ENCODE assay signal across 8 cellular contexts in the genomic region with DNA sequence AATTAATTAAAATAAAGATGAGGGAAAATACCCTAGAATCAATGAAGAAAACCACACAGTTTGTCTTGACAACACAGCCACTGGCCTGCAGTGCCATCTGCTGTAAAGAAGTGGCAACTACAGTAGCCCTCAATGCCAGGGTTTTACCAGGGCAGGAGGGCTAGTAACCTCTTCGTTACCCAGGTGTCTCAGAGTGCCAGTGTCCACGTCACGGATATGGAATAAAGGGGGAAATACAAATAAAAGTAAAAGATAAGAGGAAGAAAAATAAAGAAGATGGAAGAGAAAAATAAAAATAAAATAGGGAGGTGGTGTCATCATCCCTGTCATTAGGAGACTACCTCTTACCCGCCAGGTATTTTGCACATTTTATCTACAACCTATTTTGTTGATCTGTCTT. TPM values are rescaled to one million over a fixed set of nuclear protein-coding genes. Genes with fewer than 3 reads are reported as not detected.
DNase-seq lines count a peak whose midpoint lies in the region; ATAC-seq and TF ChIP-seq lines count a peak whose summit lies in the region.

No MANE protein-coding gene starts in this region.

- intact Hi-C loops in Right ventricle myocardium inferior (cut with DNase I), result loop anchor here (1.0 kb wide), 1 partner anchor 325 kb away; no protein-coding TSS in a partner anchor
- intact Hi-C loops in prostate gland (cut with DNase I), result no loop called here

- H3K36me3 ChIP-seq in SJCRH30 (no peaks in the 10 kb centered on the region), prostate gland (no peaks in the 10 kb centered on the region)

- H3K27ac ChIP-seq in SJCRH30, result no peak overlapping the region
- H3K27ac ChIP-seq in prostate gland, result no peak overlapping the region

- TF ChIP-seq POLR2A in GM18505 (IDR thresholded peaks at IDR 0.05; ENCODE audit: borderline replicate concordance, extremely low read depth, insufficient read depth, insufficient read length) (no peak), prostate gland (IDR thresholded peaks at IDR 0.05) (no peak)

- no peaks in the 10 kb centered on the region for H3K9me3 ChIP-seq in SJCRH30 (replicated peaks)
- H3K9me3 ChIP-seq in prostate gland, result no peaks in the 10 kb centered on the region

- H3K4me3 ChIP-seq in AG09309 (ENCODE audit: control insufficient read depth, low read depth, low read length) (no peak overlapping the region), SJCRH30 (0 out of 2 replicates have a peak overlapping the region, but pooled peaks have one; percentile 3), prostate gland (no peak overlapping the region)

- H3K27me3 ChIP-seq in SJCRH30 (no peaks in the 10 kb centered on the region), prostate gland (replicated peaks; ENCODE audit: insufficient read depth) (no peaks in the 10 kb centered on the region)

- WGBS in prostate gland, result 16% methylated on average over 4 of the region's 4 CpGs

- H3K4me1 ChIP-seq in SJCRH30 (peaks cover 31% of the 10 kb centered on the region), prostate gland (replicated peaks) (peaks cover 3% of the 10 kb centered on the region)

- TF ChIP-seq CTCF in AG09309 (IDR thresholded peaks at IDR 0.05; ENCODE audit: control insufficient read depth, insufficient read depth, low read depth, low read length, missing control alignments), result peak; percentile 94
- peak; percentile 88 to 96 (median 92) for TF ChIP-seq CTCF in prostate gland (IDR thresholded peaks at IDR 0.05)

- peak; percentile 59 for ATAC-seq in GM18505 (IDR thresholded peaks at IDR 0.05; ENCODE audit: unreplicated experiment)
- ATAC-seq in Right ventricle myocardium inferior, result peak; percentile 36
- ATAC-seq in HG03565 (IDR thresholded peaks at IDR 0.05; ENCODE audit: unreplicated experiment), result no peak

- DNase-seq in AG09309 (ENCODE audit: low read depth) (no peak), HK-2 (ENCODE audit: unreplicated experiment) (peak; percentile 52), SJCRH30 (peak; percentile 53 to 84), Right ventricle myocardium inferior (ENCODE audit: missing footprints) (peak; percentile 81), prostate gland (ENCODE audit: low spot score) (no peak)
- DNase-seq in activated naive CD4-positive, alpha-beta T cell treated with anti-CD3 and anti-CD28 coated beads, Interleukin-2, amount 50 U/mL, for 16 hours, result peak; percentile 40

RNA-seq across cellular contexts. Expression of a gene that starts 14.2 kb away (rescaled TPM):
- total RNA-seq in SJCRH30 (2014; rRNA removed; shearing (Covaris generic)), result 0.10 TPM in 1 of 2 replicates, not detected in the other
- total RNA-seq in Right ventricle myocardium inferior, result 6.5 TPM
- 10 to 100 TPM; 15.4 to 16.2 TPM for total RNA-seq in prostate gland

Comparison
In these comparisons a context has a peak if more than half of its experiments do, and no peak if none do; other contexts are left out.
1. DNase-seq: peak in HK-2 (single experiment), SJCRH30 (2 of 2), activated naive CD4-positive, alpha-beta T cell treated with anti-CD3 and anti-CD28 coated beads, Interleukin-2, amount 50 U/mL, for 16 hours (single experiment) and Right ventricle myocardium inferior (single experiment); none in AG09309 (single experiment) and prostate gland (single experiment).